In the genomic region with DNA sequence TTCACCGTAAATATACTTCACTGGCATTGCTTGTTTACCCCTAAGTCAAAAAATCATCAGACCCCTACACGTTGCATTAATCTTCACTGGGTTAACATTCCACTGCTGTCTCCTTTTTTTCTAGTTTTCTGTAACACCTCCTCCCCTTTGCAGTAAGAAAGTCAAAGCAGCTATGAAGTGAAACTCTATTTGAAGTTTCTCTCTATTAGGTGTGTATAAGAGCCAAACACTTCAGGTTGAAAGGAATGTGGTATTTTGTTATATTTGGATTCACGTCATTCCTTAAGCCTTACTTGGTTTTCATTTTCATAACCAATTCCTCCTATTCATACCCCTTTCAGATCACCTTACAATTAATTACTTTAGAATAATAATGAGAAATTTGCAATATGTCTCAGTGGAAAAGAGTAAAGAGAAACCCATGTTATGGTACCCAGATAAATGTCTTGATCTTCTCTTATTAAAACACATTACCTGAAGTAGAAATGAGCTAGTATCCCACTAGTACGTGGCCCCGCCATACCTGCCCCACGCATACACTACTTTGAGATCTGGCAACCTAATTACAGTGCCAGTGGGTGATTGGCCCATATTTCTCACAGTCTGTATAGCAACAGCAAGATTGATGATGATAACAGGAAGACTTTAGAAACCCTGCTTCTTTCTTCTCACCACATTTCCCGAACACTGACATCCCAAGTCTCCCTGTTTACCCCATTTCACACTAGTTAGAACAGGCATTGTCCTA, we compare ENCODE assay signal across 19 cellular contexts.
DNase-seq lines count a peak whose midpoint lies in the region; ATAC-seq, FAIRE-seq and TF ChIP-seq lines count a peak whose summit lies in the region.
"Had no signal": no experiment of that assay in that cellular context is flagged by ENCODE, and none has a peak within 500 bp of the region (broad histone marks: within the 10 kb centered on the region; RNA-seq: fewer than 3 reads in every experiment).

No MANE protein-coding gene starts in this region.

- in situ Hi-C loops in gastrocnemius medialis (cut with MboI; ENCODE audit: low sequenced_read_pairs in 4 of 4): no loop called here

- TF ChIP-seq CTCF in dorsolateral prefrontal cortex (IDR thresholded peaks at IDR 0.05 in 54 of 56, conservative IDR thresholded peaks at IDR 0.05 in 2 of 56; ENCODE audit: low read depth in 1 of 56, partially characterized antibody in 56 of 56): no peak
- TF ChIP-seq CTCF in osteoblast (IDR thresholded peaks at IDR 0.05; ENCODE audit: extremely low read depth, low read depth, low read length): no peak
- TF ChIP-seq CTCF in upper lobe of right lung (IDR thresholded peaks at IDR 0.05): no peak
- TF ChIP-seq CTCF in gastrocnemius medialis (IDR thresholded peaks at IDR 0.05 in 4 of 5, conservative IDR thresholded peaks at IDR 0.05 in 1 of 5): no peak

- no peak overlapping the region for H3K4me3 Mint-ChIP-seq in activated naive CD8-positive, alpha-beta T cell treated with anti-CD3 and anti-CD28 coated beads, Interleukin-2, amount 50 U/mL, for 24 hours
- H3K4me3 Mint-ChIP-seq: CD4-positive, alpha-beta memory T cell had no signal

- H3K4me2 ChIP-seq in osteoblast (ENCODE audit: insufficient read depth, low read length): no peak overlapping the region
- H3K4me2 ChIP-seq: A549 had no signal

- H3K27ac Mint-ChIP-seq in activated naive CD8-positive, alpha-beta T cell treated with anti-CD3 and anti-CD28 coated beads, Interleukin-2, amount 50 U/mL, for 24 hours: no peak overlapping the region

- ATAC-seq in upper lobe of right lung (peak; percentile 68), gastrocnemius medialis (no peak)
- ATAC-seq in activated naive CD8-positive, alpha-beta T cell treated with anti-CD3 and anti-CD28 coated beads, Interleukin-2, amount 50 U/mL, for 24 hours: no peak
- ATAC-seq: A549, GM12878, Right ventricle myocardium inferior had no signal

- H3K9me3 ChIP-seq in osteoblast (ENCODE audit: low read depth, low read length) (no peaks in the 10 kb centered on the region), upper lobe of right lung (no peaks in the 10 kb centered on the region), gastrocnemius medialis (no peaks in the 10 kb centered on the region)
- H3K9me3 ChIP-seq: A549, HAP-1, Peyer's patch had no signal

- no peaks in the 10 kb centered on the region for H3K27me3 Mint-ChIP-seq in activated naive CD8-positive, alpha-beta T cell treated with anti-CD3 and anti-CD28 coated beads, Interleukin-2, amount 50 U/mL, for 24 hours
- H3K27me3 Mint-ChIP-seq: CD4-positive, alpha-beta memory T cell had no signal

- FAIRE-seq in GM19239 (lab: Jason Lieb, UNC): peak; percentile 26
- FAIRE-seq: A549, GM12878 had no signal

- H3K36me3 Mint-ChIP-seq in activated naive CD8-positive, alpha-beta T cell treated with anti-CD3 and anti-CD28 coated beads, Interleukin-2, amount 50 U/mL, for 24 hours (ENCODE audit: low read depth): peaks cover 46% of the 10 kb centered on the region

- peaks cover 50% of the 10 kb centered on the region for H3K36me3 ChIP-seq in osteoblast (ENCODE audit: insufficient read depth, low read length)
- no peaks in the 10 kb centered on the region for H3K36me3 ChIP-seq in upper lobe of right lung
- H3K36me3 ChIP-seq in gastrocnemius medialis: no peaks in the 10 kb centered on the region
- H3K36me3 ChIP-seq: HAP-1 had no signal

- no peaks in the 10 kb centered on the region for H3K27me3 ChIP-seq in dorsolateral prefrontal cortex
- H3K27me3 ChIP-seq in osteoblast (ENCODE audit: insufficient read depth, low read length): no peaks in the 10 kb centered on the region
- H3K27me3 ChIP-seq in upper lobe of right lung: no peaks in the 10 kb centered on the region
- no peaks in the 10 kb centered on the region for H3K27me3 ChIP-seq in gastrocnemius medialis
- H3K27me3 ChIP-seq: Peyer's patch had no signal

- H3K4me1 Mint-ChIP-seq in activated naive CD8-positive, alpha-beta T cell treated with anti-CD3 and anti-CD28 coated beads, Interleukin-2, amount 50 U/mL, for 24 hours: peaks cover 18% of the 10 kb centered on the region

- H3K4me1 ChIP-seq in osteoblast (ENCODE audit: insufficient read depth, low read length) (peaks cover 42% of the 10 kb centered on the region), upper lobe of right lung (peaks cover 9% of the 10 kb centered on the region), gastrocnemius medialis (no peaks in the 10 kb centered on the region)
- H3K4me1 ChIP-seq: A549, Peyer's patch had no signal

- no peaks in the 10 kb centered on the region for H3K9me3 Mint-ChIP-seq in activated naive CD8-positive, alpha-beta T cell treated with anti-CD3 and anti-CD28 coated beads, Interleukin-2, amount 50 U/mL, for 24 hours
- H3K9me3 Mint-ChIP-seq: CD4-positive, alpha-beta memory T cell had no signal

- H3K4me3 ChIP-seq in dorsolateral prefrontal cortex (peak overlapping the region in 18 of 59 donors; percentile 1 to 43 (median 17)), osteoblast (ENCODE audit: insufficient read depth, low read length) (no peak overlapping the region), upper lobe of right lung (no peak overlapping the region), gastrocnemius medialis (no peak overlapping the region)
- H3K4me3 ChIP-seq: A549, GM12878, GM23248, HAP-1, Peyer's patch had no signal

- DNase-seq in GM19239 (ENCODE audit: insufficient read length, low spot score): no peak
- DNase-seq in dorsolateral prefrontal cortex: no peak
- no peak for DNase-seq in osteoblast (ENCODE audit: insufficient read length, low spot score, missing footprints)
- no peak for DNase-seq in upper lobe of right lung
- no peak for DNase-seq in NCI-H1048 (lab: John Stamatoyannopoulos, UW)
- DNase-seq in gastrocnemius medialis: no peak
- DNase-seq in activated naive CD8-positive, alpha-beta T cell treated with anti-CD3 and anti-CD28 coated beads, Interleukin-2, amount 50 U/mL, for 24 hours: no peak
- DNase-seq: CD4-positive, alpha-beta memory T cell; NCI-H1105; NCI-H2081; NCI-H510A; NCI-H748 treated with DMSO at 0.1 percent for 48 hours; NK-92 treated with Interleukin-12 subunit alpha and Interleukin-12 subunit beta, amount 100 ng/mL, for 24 hours; Peyer's patch had no signal

- intact Hi-C loops in dorsolateral prefrontal cortex (cut with DNase I) (loop anchor here in 1 of 2 donors (10.0 kb wide), 1 partner anchor 231 kb away; no protein-coding TSS in a partner anchor), upper lobe of right lung (cut with DNase I) (no loop called here), gastrocnemius medialis (cut with DNase I; ENCODE audit: low total_unique reads) (no loop called here)

- TF ChIP-seq POLR2A in gastrocnemius medialis (IDR thresholded peaks at IDR 0.05): no peak

- H3K27ac ChIP-seq in dorsolateral prefrontal cortex: peak overlapping the region in 46 of 59 donors; percentile 1 to 80 (median 48)
- H3K27ac ChIP-seq in osteoblast (ENCODE audit: low read depth, low read length): peak overlapping the region; percentile 27
- peak overlapping the region; percentile 4 for H3K27ac ChIP-seq in upper lobe of right lung
- no peak overlapping the region for H3K27ac ChIP-seq in gastrocnemius medialis
- H3K27ac ChIP-seq: A549, GM23248, Peyer's patch had no signal

- no peak overlapping the region for H2AFZ ChIP-seq in osteoblast (ENCODE audit: low read length)
- H2AFZ ChIP-seq: GM23248 had no signal

- H3K79me2 ChIP-seq in osteoblast (ENCODE audit: insufficient read depth, low read length): peaks cover 37% of the 10 kb centered on the region

- no peaks in the 10 kb centered on the region for H4K20me1 ChIP-seq in osteoblast (ENCODE audit: insufficient read depth, low read length)

Comparison
In these comparisons a context has a peak if more than half of its experiments do, and no peak if none do; other contexts are left out.
1. H3K27ac ChIP-seq: peak in dorsolateral prefrontal cortex (46 of 59), osteoblast (single experiment) and upper lobe of right lung (single experiment); none in gastrocnemius medialis (0 of 4).